ENCODE assay signal across 30 cellular contexts in the genomic region with DNA sequence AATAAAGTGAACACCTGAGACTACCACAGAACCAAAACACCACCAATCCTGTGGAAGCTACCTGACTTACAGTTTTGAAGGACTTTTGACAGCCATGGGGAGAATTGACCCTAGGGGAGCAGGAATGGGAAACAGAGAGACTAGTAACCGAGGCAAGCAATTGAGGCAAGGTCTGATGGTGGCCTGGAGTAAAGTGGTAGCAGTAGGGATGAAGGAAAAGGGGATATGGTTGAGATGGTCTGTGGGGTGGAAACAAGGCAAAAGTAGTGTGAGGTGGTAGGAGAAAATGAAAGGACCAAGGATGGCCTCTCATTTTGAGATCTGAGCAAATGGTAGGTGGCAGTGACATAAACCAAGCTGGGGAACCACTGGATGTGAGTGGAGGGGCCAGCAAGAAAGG. TPM values are rescaled to one million over a fixed set of nuclear protein-coding genes. Genes with fewer than 3 reads are reported as not detected.
DNase-seq lines count a peak whose midpoint lies in the region; ATAC-seq and TF ChIP-seq lines count a peak whose summit lies in the region.
"Had no signal": no experiment of that assay in that cellular context is flagged by ENCODE, and none has a peak within 500 bp of the region (broad histone marks: within the 10 kb centered on the region; RNA-seq: fewer than 3 reads in every experiment).

No MANE protein-coding gene starts in this region.

- H2AK5ac ChIP-seq in mesenchymal stem cell (ENCODE audit: low read length, severe bottlenecking) = no peak overlapping the region

- no peak overlapping the region for H2BK5ac ChIP-seq in mesenchymal stem cell (ENCODE audit: low read depth, low read length, poor library complexity, severe bottlenecking)

- POLR2A ChIA-PET in activated CD8-positive, alpha-beta T cell treated with anti-CD3 and anti-CD28 coated beads for 36 hours (lab: Charles Lee) = interaction anchor here (0.8 to 1.0 kb wide), 5 partner anchors 8 to 56 kb away, joined by 3 to 4 read pairs (median 3); partner anchors contain the start of gene CHMP4A

- H2BK120ac ChIP-seq in mesenchymal stem cell (ENCODE audit: low read depth, low read length) = no peak overlapping the region

- no peak overlapping the region for H3K23ac ChIP-seq in mesenchymal stem cell (ENCODE audit: low read length in 2 of 2)

- WGBS in mesenchymal stem cell = 98% methylated on average over 1 of the region's 1 CpG

- H2BK15ac ChIP-seq in mesenchymal stem cell (ENCODE audit: low read depth, poor library complexity, severe bottlenecking) = no peak overlapping the region

- H3K14ac ChIP-seq in mesenchymal stem cell (ENCODE audit: low read length in 2 of 2) = no peak overlapping the region

- DNase-seq in activated naive CD4-positive, alpha-beta T cell treated with anti-CD3 and anti-CD28 coated beads, Interleukin-2, amount 50 U/mL, for 16 hours = no peak
- no peak for DNase-seq in activated CD8-positive, alpha-beta T cell treated with anti-CD3 and anti-CD28 coated beads for 36 hours
- no peak for DNase-seq in endothelial cell (ENCODE audit: low spot score)
- DNase-seq in mesenchymal stem cell = no peak
- DNase-seq: activated CD8-positive, alpha-beta memory T cell treated with anti-CD3 and anti-CD28 coated beads, Interleukin-2, amount 50 U/mL, for 4 hours; activated gamma-delta T cell; cortex of kidney; foreskin keratinocyte; heart right ventricle; KG1; lower lobe of right lung; MM.1S; mucosa of descending colon; NCI-H1417; NCI-H2081; NCI-H345; NCI-H774; upper lobe of left lung had no signal

- no peak overlapping the region for H3K9ac ChIP-seq in mesenchymal stem cell (ENCODE audit: low read length)

- no peak overlapping the region for H3K4me3 ChIP-seq in mesenchymal stem cell (ENCODE audit: insufficient read depth in 1 of 2, low read depth in 1 of 2, low read length in 2 of 2)
- H3K4me3 ChIP-seq: ascending aorta, cardiac muscle cell, esophagus muscularis mucosa, heart right ventricle, lower lobe of right lung, mucosa of descending colon, right atrium auricular region, SJSA1, upper lobe of left lung had no signal

- H4K8ac ChIP-seq in mesenchymal stem cell (ENCODE audit: low read length) = no peak overlapping the region

- no peak overlapping the region for H3K27ac ChIP-seq in mesenchymal stem cell (ENCODE audit: low read length, poor library complexity, severe bottlenecking)
- H3K27ac ChIP-seq: ascending aorta, C4-2B, cardiac muscle cell, esophagus muscularis mucosa, foreskin keratinocyte, heart right ventricle, lower lobe of right lung, right atrium auricular region, SJSA1 had no signal

- intact Hi-C loops in activated CD8-positive, alpha-beta T cell treated with anti-CD3 and anti-CD28 coated beads for 36 hours (cut with micrococcal nuclease) = no loop called here

- H3K9me3 ChIP-seq in mesenchymal stem cell (ENCODE audit: control insufficient read depth, low read length) = no peaks in the 10 kb centered on the region
- H3K9me3 ChIP-seq: ascending aorta, esophagus muscularis mucosa, heart right ventricle, lower lobe of right lung, mucosa of descending colon, right atrium auricular region, SJSA1, upper lobe of left lung had no signal

- H3K9me3 Mint-ChIP-seq in activated naive CD4-positive, alpha-beta T cell treated with anti-CD3 and anti-CD28 coated beads, Interleukin-2, amount 50 U/mL, for 24 hours = no peaks in the 10 kb centered on the region
- no peaks in the 10 kb centered on the region for H3K9me3 Mint-ChIP-seq in activated CD8-positive, alpha-beta T cell treated with anti-CD3 and anti-CD28 coated beads for 36 hours
- H3K9me3 Mint-ChIP-seq in endothelial cell (ENCODE audit: unreplicated experiment) = no peaks in the 10 kb centered on the region
- H3K9me3 Mint-ChIP-seq: neural crest cell had no signal

- peaks cover 18% of the 10 kb centered on the region for H3K4me1 Mint-ChIP-seq in activated naive CD4-positive, alpha-beta T cell treated with anti-CD3 and anti-CD28 coated beads, Interleukin-2, amount 50 U/mL, for 24 hours
- peaks cover 14% of the 10 kb centered on the region for H3K4me1 Mint-ChIP-seq in activated CD8-positive, alpha-beta T cell treated with anti-CD3 and anti-CD28 coated beads for 36 hours (ENCODE audit: low read depth)
- H3K4me1 Mint-ChIP-seq in endothelial cell (ENCODE audit: unreplicated experiment) = peaks cover 21% of the 10 kb centered on the region

- H2BK12ac ChIP-seq in mesenchymal stem cell (ENCODE audit: low read length in 2 of 2) = no peak overlapping the region

- no peak overlapping the region for H3K4ac ChIP-seq in mesenchymal stem cell (ENCODE audit: low read depth in 1 of 2, low read length in 2 of 2)

- no peak for ATAC-seq in activated CD8-positive, alpha-beta T cell treated with anti-CD3 and anti-CD28 coated beads for 36 hours
- ATAC-seq in SK-N-SH treated with all-trans-retinoic acid at 6 μM for 48 hours (no peak), HG02870 (IDR thresholded peaks at IDR 0.05; ENCODE audit: unreplicated experiment) (no peak)
- ATAC-seq: foreskin keratinocyte, HCT116, heart right ventricle, lower lobe of right lung, mucosa of descending colon had no signal

- H2AFZ ChIP-seq in mesenchymal stem cell (ENCODE audit: low read depth, low read length) = no peak overlapping the region

- H3K79me1 ChIP-seq in mesenchymal stem cell (replicated peaks; ENCODE audit: low read length, poor library complexity, severe bottlenecking) = peaks cover 10% of the 10 kb centered on the region

- peaks cover 5% of the 10 kb centered on the region for H3K36me3 Mint-ChIP-seq in activated naive CD4-positive, alpha-beta T cell treated with anti-CD3 and anti-CD28 coated beads, Interleukin-2, amount 50 U/mL, for 24 hours
- H3K36me3 Mint-ChIP-seq in activated CD8-positive, alpha-beta T cell treated with anti-CD3 and anti-CD28 coated beads for 36 hours (ENCODE audit: low read depth) = peaks cover 56% of the 10 kb centered on the region
- H3K36me3 Mint-ChIP-seq in endothelial cell (ENCODE audit: low read depth, unreplicated experiment) = peaks cover 36% of the 10 kb centered on the region

- no peaks in the 10 kb centered on the region for H3K27me3 Mint-ChIP-seq in activated naive CD4-positive, alpha-beta T cell treated with anti-CD3 and anti-CD28 coated beads, Interleukin-2, amount 50 U/mL, for 24 hours
- no peaks in the 10 kb centered on the region for H3K27me3 Mint-ChIP-seq in activated CD8-positive, alpha-beta T cell treated with anti-CD3 and anti-CD28 coated beads for 36 hours
- H3K27me3 Mint-ChIP-seq in endothelial cell (ENCODE audit: unreplicated experiment) = peaks cover 12% of the 10 kb centered on the region

- peaks cover 48 to 71% of the 10 kb centered on the region in 2 experiments for H3K36me3 ChIP-seq in mesenchymal stem cell (ENCODE audit: control insufficient read depth in 1 of 2, insufficient read depth in 2 of 2, low read depth in 1 of 2, low read length in 2 of 2)

- peaks cover 8% of the 10 kb centered on the region for H3K4me1 ChIP-seq in mesenchymal stem cell (ENCODE audit: control insufficient read depth, insufficient read depth, low read depth, low read length)
- H3K4me1 ChIP-seq: ascending aorta, foreskin keratinocyte had no signal

- peak overlapping the region; percentile 0 for H3K27ac Mint-ChIP-seq in activated naive CD4-positive, alpha-beta T cell treated with anti-CD3 and anti-CD28 coated beads, Interleukin-2, amount 50 U/mL, for 24 hours
- H3K27ac Mint-ChIP-seq in activated CD8-positive, alpha-beta T cell treated with anti-CD3 and anti-CD28 coated beads for 36 hours = peak overlapping the region; percentile 65
- peak overlapping the region; percentile 22 for H3K27ac Mint-ChIP-seq in endothelial cell (ENCODE audit: unreplicated experiment)

- H3K18ac ChIP-seq in mesenchymal stem cell (ENCODE audit: low read depth in 1 of 2, low read length in 2 of 2) = no peak overlapping the region

- TF ChIP-seq CTCF in activated CD8-positive, alpha-beta T cell treated with anti-CD3 and anti-CD28 coated beads for 36 hours (IDR thresholded peaks at IDR 0.05) = no peak
- no peak for TF ChIP-seq CTCF in endothelial cell (IDR thresholded peaks at IDR 0.05; ENCODE audit: unreplicated experiment)

- H3K27me3 ChIP-seq in mesenchymal stem cell (ENCODE audit: control insufficient read depth in 1 of 2, insufficient read depth in 1 of 2, low read length in 2 of 2) = no peaks in the 10 kb centered on the region
- H3K27me3 ChIP-seq: ascending aorta, cardiac muscle cell, esophagus muscularis mucosa, foreskin keratinocyte, heart right ventricle, right atrium auricular region, SJSA1, upper lobe of left lung had no signal

- CTCF ChIA-PET in activated CD8-positive, alpha-beta T cell treated with anti-CD3 and anti-CD28 coated beads for 36 hours (lab: Charles Lee) = interaction anchor here (1.8 kb wide), 1 partner anchor 67 kb away, joined by 4 read pairs; no protein-coding TSS in a partner anchor

- no peak overlapping the region for H3K4me2 ChIP-seq in mesenchymal stem cell (ENCODE audit: low read length, poor library complexity, severe bottlenecking)

- H3K4me3 Mint-ChIP-seq in activated naive CD4-positive, alpha-beta T cell treated with anti-CD3 and anti-CD28 coated beads, Interleukin-2, amount 50 U/mL, for 24 hours = no peak overlapping the region
- H3K4me3 Mint-ChIP-seq in activated CD8-positive, alpha-beta T cell treated with anti-CD3 and anti-CD28 coated beads for 36 hours = no peak overlapping the region
- H3K4me3 Mint-ChIP-seq in endothelial cell (ENCODE audit: unreplicated experiment) = peak overlapping the region; percentile 26
- H3K4me3 Mint-ChIP-seq: neural crest cell had no signal

- H4K91ac ChIP-seq in mesenchymal stem cell (ENCODE audit: low read length) = no peak overlapping the region

RNA-seq across cellular contexts. Expression of gene IRF9, which starts 4.2 kb away (rescaled TPM):
- 100 to 1,000 TPM; 112 to 118 TPM for total RNA-seq in activated CD8-positive, alpha-beta T cell treated with anti-CD3 and anti-CD28 coated beads for 36 hours
- total RNA-seq in endothelial cell (ENCODE audit: unreplicated experiment) = 25.7 TPM
- polyA plus RNA-seq in mesenchymal stem cell (2013, experiment 1 of 2) = 43.4 TPM
- 42.3 TPM for polyA plus RNA-seq in mesenchymal stem cell (2013, experiment 2 of 2)

RNA-seq across cellular contexts. Expression of gene RNF31, which starts 9.5 kb away (rescaled TPM):
- total RNA-seq in activated CD8-positive, alpha-beta T cell treated with anti-CD3 and anti-CD28 coated beads for 36 hours = 10 to 100 TPM; 71.6 to 75.0 TPM
- total RNA-seq in endothelial cell (ENCODE audit: unreplicated experiment) = 90.2 TPM
- 57.9 TPM for polyA plus RNA-seq in mesenchymal stem cell (2013, experiment 1 of 2)
- polyA plus RNA-seq in mesenchymal stem cell (2013, experiment 2 of 2) = 54.2 TPM

RNA-seq across cellular contexts. Expression of gene PSME2, which starts 10.4 kb away (rescaled TPM):
- total RNA-seq in activated CD8-positive, alpha-beta T cell treated with anti-CD3 and anti-CD28 coated beads for 36 hours = 100 to 1,000 TPM; 440 TPM
- total RNA-seq in endothelial cell (ENCODE audit: unreplicated experiment) = 73.6 TPM
- 174 TPM for polyA plus RNA-seq in mesenchymal stem cell (2013, experiment 1 of 2)
- 169 TPM for polyA plus RNA-seq in mesenchymal stem cell (2013, experiment 2 of 2)

RNA-seq across cellular contexts. Expression of gene REC8, which starts 15.0 kb away (rescaled TPM):
- total RNA-seq in activated CD8-positive, alpha-beta T cell treated with anti-CD3 and anti-CD28 coated beads for 36 hours = 10 to 100 TPM; 25.0 to 32.9 TPM
- 31.8 TPM for total RNA-seq in endothelial cell (ENCODE audit: unreplicated experiment)
- polyA plus RNA-seq in mesenchymal stem cell (2013, experiment 1 of 2) = 29.0 TPM
- 29.9 TPM for polyA plus RNA-seq in mesenchymal stem cell (2013, experiment 2 of 2)
- total RNA-seq: Daoy had no signal

RNA-seq across cellular contexts. Expression of gene EMC9, which starts 15.4 kb away (rescaled TPM):
- 10 to 100 TPM; 39.0 to 39.9 TPM for total RNA-seq in activated CD8-positive, alpha-beta T cell treated with anti-CD3 and anti-CD28 coated beads for 36 hours
- 16.7 TPM for total RNA-seq in endothelial cell (ENCODE audit: unreplicated experiment)
- 10.9 TPM for polyA plus RNA-seq in mesenchymal stem cell (2013, experiment 1 of 2)
- polyA plus RNA-seq in mesenchymal stem cell (2013, experiment 2 of 2) = 11.1 TPM

Comparison
In these comparisons a context has a peak if more than half of its experiments do, and no peak if none do; other contexts are left out.
1. H3K27ac Mint-ChIP-seq: peak in every context shown above with its lines; median percentile 65 in activated CD8-positive, alpha-beta T cell treated with anti-CD3 and anti-CD28 coated beads for 36 hours; 22 in endothelial cell; 0 in activated naive CD4-positive, alpha-beta T cell treated with anti-CD3 and anti-CD28 coated beads, Interleukin-2, amount 50 U/mL, for 24 hours.